In genomic region chr5:86679949-86680348, GRCh38 we compare ENCODE assay signal across 11 cellular contexts.
DNase-seq lines count a peak whose midpoint lies in the region; ATAC-seq and TF ChIP-seq lines count a peak whose summit lies in the region.
"Had no signal": no experiment of that assay in that cellular context is flagged by ENCODE, and none has a peak within 500 bp of the region (broad histone marks: within the 10 kb centered on the region; RNA-seq: fewer than 3 reads in every experiment).

No MANE protein-coding gene starts in this region.

- no peak overlapping the region for H3K9ac ChIP-seq in subcutaneous abdominal adipose tissue (ENCODE audit: low read length in 5 of 5)

- H3K27me3 Mint-ChIP-seq in activated CD8-positive, alpha-beta T cell treated with anti-CD3 and anti-CD28 coated beads for 36 hours = no peaks in the 10 kb centered on the region

- peaks cover 0 to 8% (median 0%) of the 10 kb centered on the region in 5 donors for H3K4me1 ChIP-seq in subcutaneous abdominal adipose tissue (ENCODE audit: control insufficient read depth in 5 of 5, insufficient read depth in 5 of 5, low read length in 5 of 5)
- H3K4me1 ChIP-seq: HAP-1 had no signal

- H3K36me3 Mint-ChIP-seq in activated CD8-positive, alpha-beta T cell treated with anti-CD3 and anti-CD28 coated beads for 36 hours (ENCODE audit: low read depth) = no peaks in the 10 kb centered on the region

- no peak for TF ChIP-seq CTCF in activated CD8-positive, alpha-beta T cell treated with anti-CD3 and anti-CD28 coated beads for 36 hours (IDR thresholded peaks at IDR 0.05)

- H3K9me3 Mint-ChIP-seq in activated CD8-positive, alpha-beta T cell treated with anti-CD3 and anti-CD28 coated beads for 36 hours = no peaks in the 10 kb centered on the region

- no peak overlapping the region for H3K27ac Mint-ChIP-seq in activated CD8-positive, alpha-beta T cell treated with anti-CD3 and anti-CD28 coated beads for 36 hours

- H3K4me1 Mint-ChIP-seq in activated CD8-positive, alpha-beta T cell treated with anti-CD3 and anti-CD28 coated beads for 36 hours (ENCODE audit: low read depth) = no peaks in the 10 kb centered on the region

- H3K27ac ChIP-seq in subcutaneous abdominal adipose tissue (ENCODE audit: low read depth, low read length) = peak overlapping the region; percentile 81
- H3K27ac ChIP-seq: C4-2B had no signal

- intact Hi-C loops in activated CD8-positive, alpha-beta T cell treated with anti-CD3 and anti-CD28 coated beads for 36 hours (cut with micrococcal nuclease) = no loop called here

- no peaks in the 10 kb centered on the region for H3K27me3 ChIP-seq in subcutaneous abdominal adipose tissue (ENCODE audit: control insufficient read depth in 5 of 5, insufficient read depth in 4 of 5, low read length in 5 of 5)

- no peak for ATAC-seq in activated CD8-positive, alpha-beta T cell treated with anti-CD3 and anti-CD28 coated beads for 36 hours
- ATAC-seq in HG02588 (IDR thresholded peaks at IDR 0.05; ENCODE audit: unreplicated experiment) = no peak
- no peak for ATAC-seq in HG03457 (IDR thresholded peaks at IDR 0.05; ENCODE audit: unreplicated experiment)
- ATAC-seq in GM21737 (IDR thresholded peaks at IDR 0.05; ENCODE audit: unreplicated experiment) = no peak

- no peaks in the 10 kb centered on the region for H3K36me3 ChIP-seq in subcutaneous abdominal adipose tissue (ENCODE audit: control insufficient read depth in 5 of 5, insufficient read depth in 5 of 5, low read length in 5 of 5)
- H3K36me3 ChIP-seq: HAP-1 had no signal

- POLR2A ChIA-PET in activated CD8-positive, alpha-beta T cell treated with anti-CD3 and anti-CD28 coated beads for 36 hours (lab: Charles Lee) = no interaction called here

- H3K4me3 Mint-ChIP-seq in activated CD8-positive, alpha-beta T cell treated with anti-CD3 and anti-CD28 coated beads for 36 hours = no peak overlapping the region

- H3K9me3 ChIP-seq in subcutaneous abdominal adipose tissue (ENCODE audit: control insufficient read depth in 5 of 5, low read length in 5 of 5) = no peaks in the 10 kb centered on the region
- H3K9me3 ChIP-seq: HAP-1 had no signal

- peak; percentile 26 for DNase-seq in SK-MEL-5 (ENCODE audit: low read depth, low spot score)
- DNase-seq in epidermal melanocyte (ENCODE audit: insufficient read length, low spot score) = peak; percentile 18
- peak; percentile 12 for DNase-seq in medulla oblongata (ENCODE audit: extremely low spot score)
- no peak for DNase-seq in activated CD8-positive, alpha-beta T cell treated with anti-CD3 and anti-CD28 coated beads for 36 hours
- DNase-seq: NCI-H1417 treated with DMSO at 0.1 percent for 48 hours had no signal

- in situ Hi-C loops in SK-MEL-5 (cut with HindIII; ENCODE audit: low pct_unique_long_range_greater_than_20kb, low sequenced_read_pairs) = no loop called here

- CTCF ChIA-PET in activated CD8-positive, alpha-beta T cell treated with anti-CD3 and anti-CD28 coated beads for 36 hours (lab: Charles Lee) = no interaction called here

- H3K4me3 ChIP-seq in subcutaneous abdominal adipose tissue (ENCODE audit: low read depth in 1 of 5, low read length in 5 of 5) = no peak overlapping the region
- H3K4me3 ChIP-seq: HAP-1 had no signal
